ENCODE assay signal across 9 cellular contexts in the genomic region with DNA sequence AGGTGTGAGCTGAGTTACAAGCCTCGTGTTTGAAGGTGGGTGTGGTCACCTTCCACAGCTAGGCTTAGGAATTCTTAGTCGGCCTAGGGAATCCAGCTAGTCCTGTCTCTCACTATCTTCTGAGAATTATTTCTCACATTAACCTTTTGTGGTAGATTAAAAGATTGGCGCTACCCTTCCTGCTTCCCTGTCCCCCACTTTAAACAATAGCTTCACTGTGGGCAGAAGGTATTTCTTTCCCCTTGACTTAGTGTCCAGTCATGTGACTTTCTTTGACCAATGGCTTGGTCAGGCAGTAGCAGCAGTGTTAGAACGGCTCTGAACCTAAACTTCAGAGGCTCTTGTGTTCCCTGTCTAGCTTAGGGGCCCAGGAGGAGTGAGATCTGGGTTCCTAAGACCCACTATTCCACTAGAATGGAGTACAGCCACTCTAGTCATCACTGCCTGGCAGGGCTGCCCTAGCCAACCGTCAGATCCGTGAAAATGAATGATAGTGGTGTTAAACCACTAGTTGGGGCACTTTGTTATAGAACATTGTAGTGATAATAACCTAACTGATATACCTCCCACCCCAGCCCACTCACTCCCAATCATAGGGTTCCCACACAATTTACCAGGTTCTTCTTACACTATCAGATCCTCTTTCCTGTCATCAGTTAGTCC. TPM values are rescaled to one million over a fixed set of nuclear protein-coding genes. Genes with fewer than 3 reads are reported as not detected.
DNase-seq lines count a peak whose midpoint lies in the region; ATAC-seq and TF ChIP-seq lines count a peak whose summit lies in the region.
"Had no signal": no experiment of that assay in that cellular context is flagged by ENCODE, and none has a peak within 500 bp of the region (broad histone marks: within the 10 kb centered on the region; RNA-seq: fewer than 3 reads in every experiment).

No MANE protein-coding gene starts in this region.

- peaks cover 9% of the 10 kb centered on the region for H3K4me1 Mint-ChIP-seq in type B pancreatic cell (ENCODE audit: unreplicated experiment)

- no peaks in the 10 kb centered on the region for H3K27me3 ChIP-seq in right atrium auricular region
- H3K27me3 ChIP-seq in HAP-1 (ENCODE audit: low read depth), result peaks cover 3% of the 10 kb centered on the region; the same call in 1 of the 2 replicates

- H3K9me3 Mint-ChIP-seq in type B pancreatic cell, result no peaks in the 10 kb centered on the region

- no peaks in the 10 kb centered on the region for H3K36me3 Mint-ChIP-seq in type B pancreatic cell
- H3K36me3 Mint-ChIP-seq: CD4-positive, CD25-positive, alpha-beta regulatory T cell had no signal

- DNase-seq in Right ventricle myocardium superior (no peak), right atrium auricular region (ENCODE audit: low spot score) (no peak), dermis blood vessel endothelial cell (peak; percentile 17), type B pancreatic cell (ENCODE audit: extremely low spot score, unreplicated experiment) (no peak), kidney glomerular epithelial cell (lab: John Stamatoyannopoulos, UW) (no peak), substantia nigra (lab: John Stamatoyannopoulos, UW) (no peak), HAP-1 (ENCODE audit: low spot score in 2 of 2) (no peak)

- H3K4me3 ChIP-seq in right atrium auricular region, result no peak overlapping the region
- no peak overlapping the region for H3K4me3 ChIP-seq in HAP-1

- H3K4me1 ChIP-seq in right atrium auricular region (no peaks in the 10 kb centered on the region), HAP-1 (no peaks in the 10 kb centered on the region)

- peak overlapping the region; percentile 48 for H3K27ac Mint-ChIP-seq in type B pancreatic cell

- H3K9me3 ChIP-seq in right atrium auricular region, result peaks cover 0 to under 1% of the 10 kb centered on the region in 2 donors
- no peaks in the 10 kb centered on the region for H3K9me3 ChIP-seq in HAP-1

- in situ Hi-C loops in HAP-1 (cut with MboI; ENCODE audit: low sequenced_read_pairs), result loop anchor here (10.0 kb wide), 2 partner anchors 154 to 384 kb away; no protein-coding TSS in a partner anchor

- TF ChIP-seq CTCF in right atrium auricular region (IDR thresholded peaks at IDR 0.05) (no peak), type B pancreatic cell (conservative IDR thresholded peaks at IDR 0.05) (no peak)

- H3K27ac ChIP-seq in right atrium auricular region (no peak overlapping the region), substantia nigra (ENCODE audit: low read depth, low read length, poor library complexity, severe bottlenecking) (no peak overlapping the region)

- H3K36me3 ChIP-seq in right atrium auricular region (no peaks in the 10 kb centered on the region), HAP-1 (replicated peaks) (no peaks in the 10 kb centered on the region)

- H3K4me3 Mint-ChIP-seq in type B pancreatic cell, result peak overlapping the region; percentile 40
- H3K4me3 Mint-ChIP-seq: CD4-positive, CD25-positive, alpha-beta regulatory T cell had no signal

- peak; percentile 52 for ATAC-seq in Right ventricle myocardium superior (ENCODE audit: poor library complexity)
- peak; percentile 42 for ATAC-seq in HG03439 (IDR thresholded peaks at IDR 0.05; ENCODE audit: unreplicated experiment)

- H3K27me3 Mint-ChIP-seq in type B pancreatic cell, result peaks cover 30% of the 10 kb centered on the region
- H3K27me3 Mint-ChIP-seq: CD4-positive, CD25-positive, alpha-beta regulatory T cell had no signal

- intact Hi-C loops in Right ventricle myocardium superior (cut with DNase I), result loop anchor here (2.0 kb wide), 1 partner anchor 154 kb away; no protein-coding TSS in a partner anchor

RNA-seq across cellular contexts. Expression of gene C1orf141, which starts 13.9 kb away (rescaled TPM):
- total RNA-seq in Right ventricle myocardium superior (not detected), right atrium auricular region (not detected), dermis blood vessel endothelial cell (not detected in 2 replicates), type B pancreatic cell (ENCODE audit: low replicate concordance) (not detected in 2 replicates)
- total RNA-seq: CD4-positive, CD25-positive, alpha-beta regulatory T cell had no signal

RNA-seq across cellular contexts. Expression of gene IL23R, which starts 17.6 kb away (rescaled TPM):
- not detected for total RNA-seq in Right ventricle myocardium superior
- not detected for total RNA-seq in right atrium auricular region
- not detected in 2 replicates for total RNA-seq in dermis blood vessel endothelial cell
- total RNA-seq in type B pancreatic cell (ENCODE audit: low replicate concordance), result 0.14 TPM in 1 of 2 replicates, not detected in the other
- total RNA-seq: CD4-positive, CD25-positive, alpha-beta regulatory T cell had no signal
